ENCODE assay signal across 31 cellular contexts in the genomic region with DNA sequence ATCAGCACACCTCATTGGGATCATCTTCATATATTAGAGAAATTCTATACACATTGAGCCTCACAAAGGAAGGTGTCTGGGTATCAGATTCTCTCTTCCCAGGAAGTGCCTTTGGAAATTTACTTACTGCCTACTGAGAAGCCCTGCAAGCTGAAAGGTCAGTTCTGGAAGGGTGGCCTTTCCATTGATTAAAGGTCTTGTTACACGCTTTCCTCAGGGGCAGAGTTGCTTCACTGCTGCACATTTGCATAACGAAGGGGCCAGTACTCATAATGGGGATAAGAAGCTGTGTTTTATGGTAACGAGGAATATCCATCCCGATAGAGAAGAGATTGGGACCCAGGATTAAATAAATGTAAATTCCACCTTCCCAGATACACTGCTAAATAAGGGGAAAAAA. TPM values are rescaled to one million over a fixed set of nuclear protein-coding genes. Genes with fewer than 3 reads are reported as not detected.
DNase-seq lines count a peak whose midpoint lies in the region; ATAC-seq, FAIRE-seq and TF ChIP-seq lines count a peak whose summit lies in the region.
"Had no signal": no experiment of that assay in that cellular context is flagged by ENCODE, and none has a peak within 500 bp of the region (broad histone marks: within the 10 kb centered on the region; RNA-seq: fewer than 3 reads in every experiment).

No MANE protein-coding gene starts in this region.

- H3K27me3 Mint-ChIP-seq in neural crest cell (ENCODE audit: low read depth), result peaks cover 4% of the 10 kb centered on the region

- CTCF ChIA-PET in HepG2 (lab: Yijun Ruan, JAX; ENCODE audit: low intra/inter-chr PET ratio, low total read pairs), result no interaction called here

- DNase-seq in HepG2 (ENCODE audit: low spot score) (no peak), right lobe of liver (no peak), colonic mucosa (peak; percentile 3), neural crest cell (ENCODE audit: low read depth, low spot score) (no peak), kidney (no peak), NCI-H1092 treated with DMSO at 0.1 percent for 48 hours (lab: John Stamatoyannopoulos, UW) (no peak)
- DNase-seq: 8988T; ACHN; BE2C; CD8-positive, alpha-beta memory T cell; DMS 273 treated with DMSO at 0.1 percent for 48 hours; DMS79; EL; GF-D8; IMR-90; MM.1S; NCI-H1417; NCI-H187; NCI-H2081 treated with DMSO at 0.1 percent for 48 hours; NCI-H524; NCI-H82; NK-92 treated with Interleukin-12 subunit alpha and Interleukin-12 subunit beta, amount 100 ng/mL, for 24 hours; PC-9; SJCRH30 had no signal

- ATAC-seq in HepG2, result no peak
- no peak for ATAC-seq in right lobe of liver
- no peak for ATAC-seq in HG02885 (IDR thresholded peaks at IDR 0.05; ENCODE audit: poor library complexity, unreplicated experiment)
- ATAC-seq: Right ventricle myocardium inferior, SK-N-SH treated with all-trans-retinoic acid at 6 μM for 48 hours had no signal

- peaks cover 5% of the 10 kb centered on the region for H3K36me3 Mint-ChIP-seq in neural crest cell (ENCODE audit: low read depth)
- H3K36me3 Mint-ChIP-seq: CD14-positive monocyte had no signal

- intact Hi-C loops in HepG2 (cut with micrococcal nuclease; ENCODE audit: unreplicated experiment) (no loop called here), right lobe of liver (cut with DNase I) (no loop called here), colonic mucosa (cut with DNase I) (no loop called here), kidney (cut with DNase I) (no loop called here)

- WGBS in HepG2 (ENCODE audit: low lambda C conversion rate), result 2% methylated on average over 4 of the region's 4 CpGs
- 62% methylated on average over 4 of the region's 4 CpGs for WGBS in right lobe of liver (ENCODE audit: insufficient coverage, low coverage, low lambda C conversion rate, missing lambda C conversion rate)

- BruUV-seq in HepG2 (replicated peaks; lab: Mats Ljungman, UMichigan), result no TSS peak

- in situ Hi-C loops in HepG2 (cut with HindIII; ENCODE audit: extremely low pct_ligation_motif_present, low pct_unique_long_range_greater_than_20kb), result no loop called here

- H3K4me2 ChIP-seq in HepG2 (ENCODE audit: low read depth, low read length), result no peak overlapping the region
- H3K4me2 ChIP-seq: KMS-11, PC-9 had no signal

- H3K4me1 Mint-ChIP-seq in neural crest cell, result peaks cover 14% of the 10 kb centered on the region
- H3K4me1 Mint-ChIP-seq: CD14-positive monocyte had no signal

- H3K27ac Mint-ChIP-seq in neural crest cell (ENCODE audit: unreplicated experiment), result peak overlapping the region; percentile 51
- H3K27ac Mint-ChIP-seq: CD14-positive monocyte; CD8-positive, alpha-beta memory T cell had no signal

- peaks cover 11% of the 10 kb centered on the region for H3K9me3 Mint-ChIP-seq in neural crest cell

- TF ChIP-seq RAD21 in HepG2 (CRISPR knock-in tag; IDR thresholded peaks at IDR 0.05), result no peak

- H3K79me2 ChIP-seq in HepG2 (ENCODE audit: insufficient read depth, low read length), result no peaks in the 10 kb centered on the region

- H3K36me3 ChIP-seq in HepG2 (replicated peaks in 1 of 2; ENCODE audit: control insufficient read depth in 1 of 2, insufficient read depth in 2 of 2, low read length in 2 of 2) (no peaks in the 10 kb centered on the region), right lobe of liver (no peaks in the 10 kb centered on the region), colonic mucosa (no peaks in the 10 kb centered on the region), kidney (ENCODE audit: control insufficient read depth in 1 of 2, insufficient read depth in 2 of 2, low read length in 2 of 2) (no peaks in the 10 kb centered on the region)
- H3K36me3 ChIP-seq: BE2C, SJCRH30 had no signal

- TF ChIP-seq POLR2A in HepG2 (IDR thresholded peaks at IDR 0.05; ENCODE audit: insufficient read depth in 1 of 2, low read depth in 2 of 2, low read length in 2 of 2), result no peak
- TF ChIP-seq POLR2A in right lobe of liver (IDR thresholded peaks at IDR 0.05), result no peak

- H3K9me3 ChIP-seq in HepG2 (ENCODE audit: low read length) (no peaks in the 10 kb centered on the region), right lobe of liver (no peaks in the 10 kb centered on the region), colonic mucosa (no peaks in the 10 kb centered on the region), kidney (ENCODE audit: control insufficient read depth in 1 of 2, low read length in 2 of 2) (peaks cover 1 to 4% of the 10 kb centered on the region in 2 donors)
- H3K9me3 ChIP-seq: BE2C, SJCRH30 had no signal

- H3K4me1 ChIP-seq in HepG2 (ENCODE audit: insufficient read depth, low read length) (no peaks in the 10 kb centered on the region), right lobe of liver (no peaks in the 10 kb centered on the region), colonic mucosa (no peaks in the 10 kb centered on the region), kidney (ENCODE audit: control insufficient read depth in 1 of 2, insufficient read depth in 1 of 2, low read depth in 1 of 2, low read length in 2 of 2) (no peaks in the 10 kb centered on the region)
- H3K4me1 ChIP-seq: BE2C, SJCRH30 had no signal

- H3K27me3 ChIP-seq in HepG2 (ENCODE audit: control insufficient read depth in 1 of 2, insufficient read depth in 2 of 2, low read length in 2 of 2) (peaks cover 1 to 26% of the 10 kb centered on the region in 2 experiments; a peak in 4 of 5 replicates), right lobe of liver (no peaks in the 10 kb centered on the region), colonic mucosa (no peaks in the 10 kb centered on the region)
- H3K27me3 ChIP-seq: SJCRH30 had no signal

- H3K4me3 ChIP-seq in HepG2 (replicated peaks in 1 of 3; ENCODE audit: insufficient read depth in 1 of 3, low read depth in 2 of 3, low read length in 3 of 3) (no peak overlapping the region), right lobe of liver (no peak overlapping the region), colonic mucosa (no peak overlapping the region), kidney (ENCODE audit: low read length in 2 of 2) (no peak overlapping the region)
- H3K4me3 ChIP-seq: PC-9, SJCRH30 had no signal

- H3K27ac ChIP-seq in HepG2 (ENCODE audit: extremely low read length, insufficient read depth, low read length) (no peak overlapping the region), right lobe of liver (no peak overlapping the region), colonic mucosa (no peak overlapping the region), kidney (ENCODE audit: low read depth in 2 of 2, low read length in 2 of 2) (no peak overlapping the region)
- H3K27ac ChIP-seq: KMS-11, PC-9, SJCRH30 had no signal

- FAIRE-seq in HepG2 (lab: Jason Lieb, UNC) (no peak), kidney (lab: Jason Lieb, UNC) (no peak)
- FAIRE-seq: GM12891, H54 had no signal

- no peak overlapping the region for H3K9ac ChIP-seq in HepG2 (ENCODE audit: insufficient read depth, low read depth, low read length)
- H3K9ac ChIP-seq in colonic mucosa (ENCODE audit: low read depth in 2 of 2, low read length in 2 of 2), result no peak overlapping the region
- no peak overlapping the region for H3K9ac ChIP-seq in kidney (ENCODE audit: low read length in 2 of 2)
- H3K9ac ChIP-seq: KMS-11 had no signal

- no peak overlapping the region for H2AFZ ChIP-seq in HepG2 (ENCODE audit: low read length)
- H2AFZ ChIP-seq: PC-9 had no signal

- TF ChIP-seq CTCF in HepG2 (CRISPR knock-in tag; IDR thresholded peaks at IDR 0.05) (no peak), right lobe of liver (IDR thresholded peaks at IDR 0.05) (no peak), colonic mucosa (IDR thresholded peaks at IDR 0.05) (no peak), neural crest cell (conservative IDR thresholded peaks at IDR 0.05) (no peak), kidney (IDR thresholded peaks at IDR 0.05; ENCODE audit: borderline replicate concordance, extremely low read depth, insufficient read depth) (no peak)

- no peaks in the 10 kb centered on the region for H4K20me1 ChIP-seq in HepG2 (ENCODE audit: insufficient read depth, low read length)

- H3K4me3 Mint-ChIP-seq in neural crest cell, result no peak overlapping the region
- H3K4me3 Mint-ChIP-seq: CD14-positive monocyte; CD8-positive, alpha-beta memory T cell had no signal

- TF ChIP-seq EP300 in HepG2 (IDR thresholded peaks at IDR 0.05; ENCODE audit: low read depth in 2 of 2, low read length in 2 of 2) (no peak), HepG2 (CRISPR knock-in tag; IDR thresholded peaks at IDR 0.05; ENCODE audit: borderline replicate concordance) (no peak)

- POLR2A ChIA-PET in HepG2 (lab: Yijun Ruan, JAX), result no interaction called here

RNA-seq across cellular contexts. Expression of a gene that starts 19.4 kb away (rescaled TPM):
- 0.53 and 0.66 TPM in 2 replicates for total RNA-seq in HepG2 (2016; rRNA removed; fragmentation: Illumina TruSeq; extraction: Trizol)
- total RNA-seq in HepG2 (2016; cell fraction: cytosol; rRNA removed; fragmentation: Illumina TruSeq; extraction: Trizol; ENCODE audit: low read depth), result 0.30 TPM in 1 of 2 replicates, not detected in the other
- total RNA-seq in HepG2 (2016; cell fraction: insoluble cytoplasmic fraction; rRNA removed; fragmentation: Illumina TruSeq; extraction: Trizol), result 0.49 and 0.67 TPM in 2 replicates
- 0.43 and 0.55 TPM in 2 replicates for total RNA-seq in HepG2 (2016; cell fraction: membrane; rRNA removed; fragmentation: Illumina TruSeq; extraction: Trizol)
- 0.37 TPM in 1 of 2 replicates, not detected in the other for total RNA-seq in HepG2 (2016; cell fraction: nucleus; rRNA removed; fragmentation: Illumina TruSeq; extraction: Trizol)
- 0.77 and 0.85 TPM in 2 replicates for polyA plus RNA-seq in HepG2 (2011; rRNA removed)
- 0.39 and 0.58 TPM in 2 replicates for polyA plus RNA-seq in HepG2 (2011; cell fraction: cytosol; rRNA removed)
- 0.48 and 0.50 TPM in 2 replicates for polyA plus RNA-seq in HepG2 (2011; cell fraction: nucleus; rRNA removed)
- polyA plus RNA-seq in HepG2 (2012), result 0.27 TPM in 1 of 2 replicates, not detected in the other
- 0.33 and 0.44 TPM in 2 replicates for polyA plus RNA-seq in HepG2 (2016; cell fraction: cytosol; fragmentation: Illumina TruSeq; extraction: Trizol; ENCODE audit: low read depth)
- 0.43 and 0.53 TPM in 2 replicates for polyA plus RNA-seq in HepG2 (2016; cell fraction: insoluble cytoplasmic fraction; fragmentation: Illumina TruSeq; extraction: Trizol; ENCODE audit: low read depth)
- polyA plus RNA-seq in HepG2 (2016; cell fraction: membrane; fragmentation: Illumina TruSeq; extraction: Trizol; ENCODE audit: low read depth), result 0.45 and 0.56 TPM in 2 replicates
- 0.68 and 0.77 TPM in 2 replicates for polyA plus RNA-seq in HepG2 (2016; cell fraction: nucleus; fragmentation: Illumina TruSeq; extraction: Trizol; ENCODE audit: insufficient read depth, low read depth)
- polyA minus RNA-seq in HepG2 (2011; rRNA and poly(A)+ RNA removed; ENCODE audit: low replicate concordance), result 1.1 and 4.7 TPM in 2 replicates
- polyA minus RNA-seq in HepG2 (2011; cell fraction: cytosol; rRNA and poly(A)+ RNA removed), result not detected in 2 replicates
- polyA minus RNA-seq in HepG2 (2011; cell fraction: nucleus; rRNA and poly(A)+ RNA removed), result not detected in 2 replicates
- 10 to 100 TPM in 4 of 6 experiments, 1 to 10 TPM in 2; 6.2 to 42.7 (median 13.3) TPM for total RNA-seq in right lobe of liver
- 10 to 100 TPM; 11.5 to 16.0 TPM for total RNA-seq in colonic mucosa
- total RNA-seq in neural crest cell, result not detected in 2 replicates
- total RNA-seq in kidney, result 13.9 TPM
- polyA plus RNA-seq in kidney (ENCODE audit: insufficient read depth, low read depth, low replicate concordance), result 6.8 TPM
- total RNA-seq: SJCRH30 had no signal
